8 cellular contexts compared by ENCODE assay signal in the genomic region with DNA sequence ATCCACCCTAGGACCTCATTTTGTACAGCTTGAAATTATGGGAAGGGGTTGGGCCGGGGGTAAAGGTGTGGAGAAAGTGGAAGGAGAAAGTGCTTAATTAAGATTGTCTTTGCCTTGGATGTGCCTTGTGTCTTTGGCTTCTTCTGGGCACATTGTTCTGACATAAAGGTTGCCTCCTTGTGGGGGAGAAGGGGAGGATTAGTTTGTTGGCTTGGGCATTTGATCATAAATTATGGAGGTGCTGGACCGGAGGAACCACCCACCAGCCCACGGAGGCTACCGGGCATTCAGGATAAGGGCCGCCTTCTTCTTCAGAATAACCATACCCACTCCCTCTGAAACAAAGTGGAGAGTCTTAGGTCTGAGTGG. TPM values are rescaled to one million over a fixed set of nuclear protein-coding genes. Genes with fewer than 3 reads are reported as not detected.
DNase-seq lines count a peak whose midpoint lies in the region; ATAC-seq and TF ChIP-seq lines count a peak whose summit lies in the region.

No MANE protein-coding gene starts in this region.

- peaks cover 3% of the 10 kb centered on the region for H3K27me3 Mint-ChIP-seq in activated T-cell treated with anti-CD3 and anti-CD28 coated beads, Interleukin-2, amount 50 U/mL, for 4 hours (ENCODE audit: low read depth)

- no peak for TF ChIP-seq POLR2A in breast epithelium (IDR thresholded peaks at IDR 0.05)

- H3K27ac ChIP-seq in breast epithelium, result peak overlapping the region; percentile 91 to 92
- peak overlapping the region; percentile 77 to 91 for H3K27ac ChIP-seq in liver (ENCODE audit: low read depth in 1 of 2, low read length in 2 of 2)
- H3K27ac ChIP-seq in thymus (ENCODE audit: low read depth), result no peak overlapping the region

- no peaks in the 10 kb centered on the region for H3K9me3 Mint-ChIP-seq in activated T-cell treated with anti-CD3 and anti-CD28 coated beads, Interleukin-2, amount 50 U/mL, for 4 hours

- H3K4me1 Mint-ChIP-seq in activated T-cell treated with anti-CD3 and anti-CD28 coated beads, Interleukin-2, amount 50 U/mL, for 4 hours (ENCODE audit: low read depth), result peaks cover 45% of the 10 kb centered on the region

- H3K4me3 ChIP-seq in breast epithelium (peak overlapping the region; percentile 85 to 97 (median 90)), liver (ENCODE audit: low read depth in 1 of 3, low read length in 3 of 3) (peak overlapping the region; percentile 86 to 100 (median 88)), thymus (ENCODE audit: low read length) (peak overlapping the region; percentile 98)

- TF ChIP-seq CTCF in breast epithelium (IDR thresholded peaks at IDR 0.05) (no peak), liver (IDR thresholded peaks at IDR 0.05; ENCODE audit: low read depth, low read length, missing input control) (no peak)

- TF ChIP-seq RAD21 in liver (IDR thresholded peaks at IDR 0.05), result no peak

- ATAC-seq in activated T-cell treated with anti-CD3 and anti-CD28 coated beads, Interleukin-2, amount 50 U/mL, for 4 hours, result no peak
- no peak for ATAC-seq in HG03159 (IDR thresholded peaks at IDR 0.05; ENCODE audit: unreplicated experiment)

- H3K9me3 ChIP-seq in breast epithelium, result no peaks in the 10 kb centered on the region
- no peaks in the 10 kb centered on the region for H3K9me3 ChIP-seq in liver (ENCODE audit: control insufficient read depth in 4 of 4, low read length in 3 of 4)
- no peaks in the 10 kb centered on the region for H3K9me3 ChIP-seq in thymus (ENCODE audit: control insufficient read depth)

- H3K4me1 ChIP-seq in breast epithelium (no peaks in the 10 kb centered on the region), liver (ENCODE audit: control insufficient read depth in 4 of 4, insufficient read depth in 4 of 4, low read length in 3 of 4) (peaks cover 2 to 21% (median 11%) of the 10 kb centered on the region in 4 donors), thymus (ENCODE audit: control insufficient read depth, insufficient read depth, low read length) (peaks cover 9% of the 10 kb centered on the region)

- intact Hi-C loops in breast epithelium (cut with DNase I; ENCODE audit: low total_unique reads), result loop anchor here (10.0 kb wide), 1 partner anchor 49 kb away; a partner anchor contains a TSS

- H3K27me3 ChIP-seq in breast epithelium (no peaks in the 10 kb centered on the region), liver (ENCODE audit: control insufficient read depth in 4 of 4, insufficient read depth in 4 of 4, low read length in 3 of 4) (no peaks in the 10 kb centered on the region), thymus (ENCODE audit: control insufficient read depth, insufficient read depth) (no peaks in the 10 kb centered on the region)

- H3K36me3 ChIP-seq in breast epithelium (no peaks in the 10 kb centered on the region), liver (ENCODE audit: control insufficient read depth in 4 of 4, insufficient read depth in 3 of 4, low read depth in 1 of 4, low read length in 3 of 4) (peaks cover 0 to 6% (median 4%) of the 10 kb centered on the region in 4 donors), thymus (ENCODE audit: control insufficient read depth, insufficient read depth) (peaks cover 14% of the 10 kb centered on the region)

- peak overlapping the region; percentile 21 to 92 for H3K9ac ChIP-seq in liver (ENCODE audit: low read depth in 1 of 2, low read length in 2 of 2)

- H3K4me3 Mint-ChIP-seq in activated T-cell treated with anti-CD3 and anti-CD28 coated beads, Interleukin-2, amount 50 U/mL, for 4 hours, result peak overlapping the region; percentile 100

- WGBS in liver, result 29% methylated on average over 5 of the region's 5 CpGs
- WGBS in thymus, result 7% methylated on average over 5 of the region's 5 CpGs

- no peak for DNase-seq in activated T-cell treated with anti-CD3 and anti-CD28 coated beads, Interleukin-2, amount 50 U/mL, for 4 hours
- DNase-seq in activated T-cell treated with anti-CD3 and anti-CD28 coated beads, Interleukin-2, amount 50 U/mL, for 1 hour, result no peak
- DNase-seq in NCI-H526 treated with DMSO at 0.1 percent for 48 hours (lab: John Stamatoyannopoulos, UW) (peak; percentile 59), breast epithelium (ENCODE audit: low spot score in 2 of 2) (no peak)
- no peak for DNase-seq in stimulated activated CD4-positive, alpha-beta T cell treated with anti-CD3 and anti-CD28 coated beads, Interleukin-4, amount 100 ng/mL, for 24 hours

- peaks cover 10% of the 10 kb centered on the region for H3K36me3 Mint-ChIP-seq in activated T-cell treated with anti-CD3 and anti-CD28 coated beads, Interleukin-2, amount 50 U/mL, for 4 hours (ENCODE audit: insufficient read depth)

TF ChIP-seq in liver, 16 proteins besides CTCF, POLR2A, EP300 and RAD21:
- TF ChIP-seq JUND (IDR thresholded peaks at IDR 0.05), result peak in 1 of 2 donors; percentile 9
- TF ChIP-seq, protein P1, sequence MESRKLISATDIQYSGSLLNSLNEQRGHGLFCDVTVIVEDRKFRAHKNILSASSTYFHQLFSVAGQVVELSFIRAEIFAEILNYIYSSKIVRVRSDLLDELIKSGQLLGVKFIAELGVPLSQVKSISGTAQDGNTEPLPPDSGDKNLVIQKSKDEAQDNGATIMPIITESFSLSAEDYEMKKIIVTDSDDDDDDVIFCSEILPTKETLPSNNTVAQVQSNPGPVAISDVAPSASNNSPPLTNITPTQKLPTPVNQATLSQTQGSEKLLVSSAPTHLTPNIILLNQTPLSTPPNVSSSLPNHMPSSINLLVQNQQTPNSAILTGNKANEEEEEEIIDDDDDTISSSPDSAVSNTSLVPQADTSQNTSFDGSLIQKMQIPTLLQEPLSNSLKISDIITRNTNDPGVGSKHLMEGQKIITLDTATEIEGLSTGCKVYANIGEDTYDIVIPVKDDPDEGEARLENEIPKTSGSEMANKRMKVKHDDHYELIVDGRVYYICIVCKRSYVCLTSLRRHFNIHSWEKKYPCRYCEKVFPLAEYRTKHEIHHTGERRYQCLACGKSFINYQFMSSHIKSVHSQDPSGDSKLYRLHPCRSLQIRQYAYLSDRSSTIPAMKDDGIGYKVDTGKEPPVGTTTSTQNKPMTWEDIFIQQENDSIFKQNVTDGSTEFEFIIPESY (IDR thresholded peaks at IDR 0.05), result no peak
- TF ChIP-seq, protein P2, sequence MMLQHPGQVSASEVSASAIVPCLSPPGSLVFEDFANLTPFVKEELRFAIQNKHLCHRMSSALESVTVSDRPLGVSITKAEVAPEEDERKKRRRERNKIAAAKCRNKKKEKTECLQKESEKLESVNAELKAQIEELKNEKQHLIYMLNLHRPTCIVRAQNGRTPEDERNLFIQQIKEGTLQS (IDR thresholded peaks at IDR 0.05), result no peak
- no peak for TF ChIP-seq RXRA (IDR thresholded peaks at IDR 0.05)

RNA-seq across cellular contexts. Expression of a gene that starts 1.3 kb away (rescaled TPM):
- total RNA-seq in activated T-cell treated with anti-CD3 and anti-CD28 coated beads, Interleukin-2, amount 50 U/mL, for 4 hours, result 10 to 100 TPM; 73.9 to 81.2 (median 80.0) TPM
- total RNA-seq in breast epithelium (10 to 100 TPM; 76.8 to 92.2 (median 86.2) TPM), liver (10 to 100 TPM; 33.4 to 39.8 TPM)
- polyA plus RNA-seq in liver (10 to 100 TPM; 12.7 to 16.4 TPM), thymus (35.2 TPM)

RNA-seq across cellular contexts. Expression of a gene that starts 33.2 kb away (rescaled TPM):
- 10 to 100 TPM; 11.1 to 15.4 (median 12.9) TPM for total RNA-seq in activated T-cell treated with anti-CD3 and anti-CD28 coated beads, Interleukin-2, amount 50 U/mL, for 4 hours
- total RNA-seq in breast epithelium (10 to 100 TPM; 45.2 to 86.7 (median 49.5) TPM), liver (10 to 100 TPM; 21.7 to 42.9 TPM)
- polyA plus RNA-seq in liver (10 to 100 TPM; 11.2 to 23.1 TPM), thymus (22.5 TPM)

RNA-seq across cellular contexts. Expression of a gene that starts 47.1 kb away (rescaled TPM):
- 10 to 100 TPM; 28.7 to 48.8 (median 36.5) TPM for total RNA-seq in activated T-cell treated with anti-CD3 and anti-CD28 coated beads, Interleukin-2, amount 50 U/mL, for 4 hours
- 100 to 1,000 TPM in 1 of 3 donors, 10 to 100 TPM in 2; 26.9 to 110 (median 57.0) TPM for total RNA-seq in breast epithelium
- 10 to 100 TPM; 17.6 to 52.4 TPM for total RNA-seq in liver
- 10 to 100 TPM in 1 of 2 donors, 1 to 10 TPM in 1; 6.9 to 11.2 TPM for polyA plus RNA-seq in liver
- 12.2 TPM for polyA plus RNA-seq in thymus

RNA-seq across cellular contexts. Expression of a gene that starts 53.8 kb away (rescaled TPM):
- 1 to 10 TPM; 2.5 to 3.9 (median 3.2) TPM for total RNA-seq in activated T-cell treated with anti-CD3 and anti-CD28 coated beads, Interleukin-2, amount 50 U/mL, for 4 hours
- 1,000 to 10,000 TPM in 2 of 3 donors, 100 to 1,000 TPM in 1; 602 to 1,663 (median 1,380) TPM for total RNA-seq in breast epithelium
- total RNA-seq in liver, result 100 to 1,000 TPM in 1 of 2 donors, 1 to 10 TPM in 1; 7.4 to 168 TPM
- polyA plus RNA-seq in liver, result 100 to 1,000 TPM in 1 of 2 donors, 10 to 100 TPM in 1; 24.6 to 309 TPM
- polyA plus RNA-seq in thymus, result 906 TPM
